ENCODE assay signal across 9 cellular contexts in genomic region chr2:24164416-24164973, GRCh38. TPM values are rescaled to one million over a fixed set of nuclear protein-coding genes. Genes with fewer than 3 reads are reported as not detected.
A peak's percentile ranks its signal among the peaks of the same experiment; 100 is the strongest.
DNase-seq lines count a peak whose midpoint lies in the region; ATAC-seq and TF ChIP-seq lines count a peak whose summit lies in the region.
"Had no signal": no experiment of that assay in that cellular context is flagged by ENCODE, and none has a peak within 500 bp of the region (broad histone marks: within the 10 kb centered on the region; RNA-seq: fewer than 3 reads in every experiment).

No MANE protein-coding gene starts in this region.

- H3K9me2 ChIP-seq in PC-3 (replicated peaks; ENCODE audit: low read length) = no peaks in the 10 kb centered on the region

- H3K9me3 ChIP-seq in PC-3 (ENCODE audit: low read length) = 0 out of 2 replicates have a peak, but pooled peaks cover 5% of the 10 kb centered on the region

- H3F3A ChIP-seq in PC-3 (ENCODE audit: low read length, unreplicated experiment) = no peaks in the 10 kb centered on the region

- H3K4me1 Mint-ChIP-seq in activated naive CD4-positive, alpha-beta T cell treated with anti-CD3 and anti-CD28 coated beads, Interleukin-2, amount 10 ng/mL, durations not matched to agents 7 days and 5 days = no peaks in the 10 kb centered on the region
- no peaks in the 10 kb centered on the region for H3K4me1 Mint-ChIP-seq in stimulated activated effector memory CD8-positive, alpha-beta T cell treated with anti-CD3 and anti-CD28 coated beads, Interleukin-12 subunit alpha, Interleukin-12 subunit beta, amount 100 ng/mL, for 72 hours
- H3K4me1 Mint-ChIP-seq: central memory CD8-positive, alpha-beta T cell had no signal

- H3K79me2 ChIP-seq in PC-3 (ENCODE audit: low read length) = no peaks in the 10 kb centered on the region

- TF ChIP-seq CTCF in PC-3 (conservative IDR thresholded peaks at IDR 0.05; ENCODE audit: low read depth, low read length) = peak; percentile 91

- POLR2A ChIA-PET in PC-3 (lab: Charles Lee; ENCODE audit: unreplicated experiment) = no interaction called here

- peaks cover 19% of the 10 kb centered on the region for H3K27me3 Mint-ChIP-seq in activated naive CD4-positive, alpha-beta T cell treated with anti-CD3 and anti-CD28 coated beads, Interleukin-2, amount 10 ng/mL, durations not matched to agents 7 days and 5 days
- H3K27me3 Mint-ChIP-seq: central memory CD8-positive, alpha-beta T cell had no signal

- H3K36me3 ChIP-seq in PC-3 (ENCODE audit: low read depth, low read length) = no peaks in the 10 kb centered on the region

- H2AFZ ChIP-seq in PC-3 (ENCODE audit: low read length) = no peak overlapping the region

- no peak overlapping the region for H3K4me3 Mint-ChIP-seq in activated naive CD4-positive, alpha-beta T cell treated with anti-CD3 and anti-CD28 coated beads, Interleukin-2, amount 10 ng/mL, durations not matched to agents 7 days and 5 days
- no peak overlapping the region for H3K4me3 Mint-ChIP-seq in stimulated activated effector memory CD8-positive, alpha-beta T cell treated with anti-CD3 and anti-CD28 coated beads, Interleukin-12 subunit alpha, Interleukin-12 subunit beta, amount 100 ng/mL, for 72 hours
- H3K4me3 Mint-ChIP-seq: central memory CD8-positive, alpha-beta T cell had no signal

- H3K27me3 ChIP-seq in PC-3 (ENCODE audit: low read length) = no peaks in the 10 kb centered on the region

- no peak overlapping the region for H3K27ac Mint-ChIP-seq in activated naive CD4-positive, alpha-beta T cell treated with anti-CD3 and anti-CD28 coated beads, Interleukin-2, amount 10 ng/mL, durations not matched to agents 7 days and 5 days
- no peak overlapping the region for H3K27ac Mint-ChIP-seq in stimulated activated effector memory CD8-positive, alpha-beta T cell treated with anti-CD3 and anti-CD28 coated beads, Interleukin-12 subunit alpha, Interleukin-12 subunit beta, amount 100 ng/mL, for 72 hours

- no peak overlapping the region for H3K4me2 ChIP-seq in PC-3 (ENCODE audit: low read length)

- ATAC-seq in HG02759 (IDR thresholded peaks at IDR 0.05; ENCODE audit: unreplicated experiment) (peak; percentile 63), PC-3 (peak; percentile 27; the same call in 1 of the 2 replicates)
- ATAC-seq in stimulated activated effector memory CD8-positive, alpha-beta T cell treated with anti-CD3 and anti-CD28 coated beads, Interleukin-12 subunit alpha, Interleukin-12 subunit beta, amount 100 ng/mL, for 72 hours = peak; percentile 79

- BruUV-seq in PC-3 (replicated peaks; lab: Mats Ljungman, UMichigan) = no TSS peak

- CTCF ChIA-PET in PC-3 (lab: Charles Lee) = no interaction called here
- CTCF ChIA-PET in activated naive CD4-positive, alpha-beta T cell treated with anti-CD3 and anti-CD28 coated beads, Interleukin-2, amount 10 ng/mL, durations not matched to agents 7 days and 5 days (lab: Charles Lee) = interaction anchor here (0.6 to 1.5 kb wide), 7 partner anchors 9 to 908 kb away, joined by 3 to 10 read pairs (median 3); partner anchors contain the start of gene ATAD2B

- H3K4me1 ChIP-seq in PC-3 (ENCODE audit: insufficient read depth, low read length) = no peaks in the 10 kb centered on the region

- no peaks in the 10 kb centered on the region for H4K20me1 ChIP-seq in PC-3 (ENCODE audit: low read length)

- intact Hi-C loops in PC-3 (cut with micrococcal nuclease) = no loop called here

- no peak overlapping the region for H3K9ac ChIP-seq in PC-3 (ENCODE audit: low read length)

- H3K27ac ChIP-seq in PC-3 (ENCODE audit: low read length) = no peak overlapping the region

- no peaks in the 10 kb centered on the region for H3K9me3 Mint-ChIP-seq in activated naive CD4-positive, alpha-beta T cell treated with anti-CD3 and anti-CD28 coated beads, Interleukin-2, amount 10 ng/mL, durations not matched to agents 7 days and 5 days
- H3K9me3 Mint-ChIP-seq in stimulated activated effector memory CD8-positive, alpha-beta T cell treated with anti-CD3 and anti-CD28 coated beads, Interleukin-12 subunit alpha, Interleukin-12 subunit beta, amount 100 ng/mL, for 72 hours = peaks cover 2% of the 10 kb centered on the region
- H3K9me3 Mint-ChIP-seq: central memory CD8-positive, alpha-beta T cell had no signal

- no peaks in the 10 kb centered on the region for H3K36me3 Mint-ChIP-seq in activated naive CD4-positive, alpha-beta T cell treated with anti-CD3 and anti-CD28 coated beads, Interleukin-2, amount 10 ng/mL, durations not matched to agents 7 days and 5 days
- H3K36me3 Mint-ChIP-seq in stimulated activated effector memory CD8-positive, alpha-beta T cell treated with anti-CD3 and anti-CD28 coated beads, Interleukin-12 subunit alpha, Interleukin-12 subunit beta, amount 100 ng/mL, for 72 hours = no peaks in the 10 kb centered on the region

- DNase-seq in NCI-H2171 treated with DMSO at 0.1 percent for 48 hours (lab: John Stamatoyannopoulos, UW) (peak; percentile 21), NCI-H2171 (lab: John Stamatoyannopoulos, UW) (no peak), PC-3 (peak; percentile 30), iris pigment epithelial cell (ENCODE audit: low read depth) (peak; percentile 5)
- peak; percentile 62 for DNase-seq in activated naive CD4-positive, alpha-beta T cell treated with anti-CD3 and anti-CD28 coated beads, Interleukin-2, amount 10 ng/mL, durations not matched to agents 7 days and 5 days
- peak; percentile 6 to 72 for DNase-seq in stimulated activated effector memory CD8-positive, alpha-beta T cell treated with anti-CD3 and anti-CD28 coated beads, Interleukin-12 subunit alpha, Interleukin-12 subunit beta, amount 100 ng/mL, for 72 hours (ENCODE audit: low spot score in 2 of 2)
- DNase-seq in NK-92 treated with Interleukin-12 subunit alpha and Interleukin-12 subunit beta, amount 100 ng/mL, for 24 hours (lab: John Stamatoyannopoulos, UW) = no peak

- no peak overlapping the region for H3K4me3 ChIP-seq in PC-3 (ENCODE audit: low read length)

RNA-seq across cellular contexts. Expression of gene FAM228A, which starts 10.4 kb away (rescaled TPM):
- total RNA-seq in PC-3 (2014; rRNA removed) = not detected in 2 replicates

RNA-seq across cellular contexts. Expression of gene FAM228B, which starts 41.2 kb away (rescaled TPM):
- total RNA-seq in PC-3 (2014; rRNA removed) = 4.5 and 8.8 TPM in 2 replicates

RNA-seq across cellular contexts. Expression of gene PFN4, which starts 41.4 kb away (rescaled TPM):
- total RNA-seq in PC-3 (2014; rRNA removed) = 0.44 and 2.3 TPM in 2 replicates

Comparison
In these comparisons a context has a peak if more than half of its experiments do, and no peak if none do; other contexts are left out.
1. DNase-seq: peak in NCI-H2171 treated with DMSO at 0.1 percent for 48 hours (single experiment), PC-3 (single experiment), activated naive CD4-positive, alpha-beta T cell treated with anti-CD3 and anti-CD28 coated beads, Interleukin-2, amount 10 ng/mL, durations not matched to agents 7 days and 5 days (single experiment), iris pigment epithelial cell (single experiment) and stimulated activated effector memory CD8-positive, alpha-beta T cell treated with anti-CD3 and anti-CD28 coated beads, Interleukin-12 subunit alpha, Interleukin-12 subunit beta, amount 100 ng/mL, for 72 hours (2 of 2); none in NCI-H2171 (single experiment) and NK-92 treated with Interleukin-12 subunit alpha and Interleukin-12 subunit beta, amount 100 ng/mL, for 24 hours (single experiment).
2. ATAC-seq: peak in every context shown above with its lines; median percentile 79 in stimulated activated effector memory CD8-positive, alpha-beta T cell treated with anti-CD3 and anti-CD28 coated beads, Interleukin-12 subunit alpha, Interleukin-12 subunit beta, amount 100 ng/mL, for 72 hours; 63 in HG02759; 27 in PC-3.